Comparison of ENCODE assay signal across 22 cellular contexts in the genomic region with DNA sequence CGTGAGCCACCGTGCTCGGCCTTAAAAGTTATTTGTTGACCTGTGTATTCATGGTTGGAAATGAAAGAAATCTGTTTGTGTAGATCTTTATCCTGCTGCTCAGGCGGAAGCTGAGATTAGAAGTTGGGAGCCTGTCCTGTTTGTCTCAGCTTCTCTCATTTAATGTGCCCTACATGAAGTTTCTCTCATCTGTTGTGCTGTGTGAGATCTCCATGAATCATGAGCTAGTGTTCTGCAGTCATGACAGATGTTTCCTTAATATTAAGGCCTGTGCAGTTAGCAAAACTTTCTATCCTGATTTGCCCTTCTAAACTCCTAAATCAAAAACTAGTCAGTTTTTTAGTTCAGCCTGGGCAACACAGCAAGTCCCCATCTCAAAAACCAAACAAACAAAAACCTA. TPM values are rescaled to one million over a fixed set of nuclear protein-coding genes. Genes with fewer than 3 reads are reported as not detected.
A peak's percentile ranks its signal among the peaks of the same experiment; 100 is the strongest.
DNase-seq lines count a peak whose midpoint lies in the region; ATAC-seq and TF ChIP-seq lines count a peak whose summit lies in the region.
"Had no signal": no experiment of that assay in that cellular context is flagged by ENCODE, and none has a peak within 500 bp of the region (broad histone marks: within the 10 kb centered on the region; RNA-seq: fewer than 3 reads in every experiment).

No MANE protein-coding gene starts in this region.

- H3F3A ChIP-seq in neural progenitor cell (ENCODE audit: low read depth): peaks cover 8% of the 10 kb centered on the region

- TF ChIP-seq CTCF in esophagus muscularis mucosa (IDR thresholded peaks at IDR 0.05) (no peak), neural progenitor cell (IDR thresholded peaks at IDR 0.05) (no peak)

- intact Hi-C loops in esophagus muscularis mucosa (cut with DNase I): no loop called here

- no peak for DNase-seq in activated naive CD8-positive, alpha-beta T cell treated with anti-CD3 and anti-CD28 coated beads, Interleukin-2, amount 50 U/mL, for 24 hours
- DNase-seq in activated naive CD8-positive, alpha-beta T cell treated with anti-CD3 and anti-CD28 coated beads for 36 hours: no peak
- no peak for DNase-seq in esophagus muscularis mucosa (ENCODE audit: extremely low spot score)
- DNase-seq in neural progenitor cell (ENCODE audit: low spot score): no peak
- no peak for DNase-seq in hepatic stellate cell (ENCODE audit: low spot score)
- DNase-seq in T-helper 2 cell: no peak
- no peak for DNase-seq in retina
- DNase-seq: CD4-positive, alpha-beta T cell; DMS53; GOT3; HFFc6; MM.1S; NCI-H1048; NCI-H1694; NCI-H2029 treated with DMSO at 0.1 percent for 48 hours; NCI-H446 treated with DMSO at 0.1 percent for 48 hours; NCI-H526; NCI-H82; NK-92 treated with Interleukin-12 subunit alpha and Interleukin-12 subunit beta, amount 100 ng/mL, for 24 hours; PC-3 had no signal

- peaks cover 43% of the 10 kb centered on the region for H3K36me3 Mint-ChIP-seq in activated naive CD8-positive, alpha-beta T cell treated with anti-CD3 and anti-CD28 coated beads, Interleukin-2, amount 50 U/mL, for 24 hours (ENCODE audit: low read depth)
- H3K36me3 Mint-ChIP-seq in activated naive CD8-positive, alpha-beta T cell treated with anti-CD3 and anti-CD28 coated beads for 36 hours: peaks cover 35% of the 10 kb centered on the region
- peaks cover 20% of the 10 kb centered on the region for H3K36me3 Mint-ChIP-seq in neural progenitor cell

- no peak overlapping the region for H3K4me3 ChIP-seq in esophagus muscularis mucosa
- H3K4me3 ChIP-seq in neural progenitor cell: no peak overlapping the region
- H3K4me3 ChIP-seq: HAP-1 had no signal

- H3K79me2 ChIP-seq in neural progenitor cell (ENCODE audit: low read depth): no peaks in the 10 kb centered on the region

- H3K4me3 Mint-ChIP-seq in activated naive CD8-positive, alpha-beta T cell treated with anti-CD3 and anti-CD28 coated beads, Interleukin-2, amount 50 U/mL, for 24 hours: no peak overlapping the region
- no peak overlapping the region for H3K4me3 Mint-ChIP-seq in activated naive CD8-positive, alpha-beta T cell treated with anti-CD3 and anti-CD28 coated beads for 36 hours
- no peak overlapping the region for H3K4me3 Mint-ChIP-seq in neural progenitor cell
- H3K4me3 Mint-ChIP-seq: CD4-positive, alpha-beta T cell; HFFc6 had no signal

- peaks cover 4% of the 10 kb centered on the region for H3K9me3 Mint-ChIP-seq in activated naive CD8-positive, alpha-beta T cell treated with anti-CD3 and anti-CD28 coated beads, Interleukin-2, amount 50 U/mL, for 24 hours
- peaks cover 6% of the 10 kb centered on the region for H3K9me3 Mint-ChIP-seq in activated naive CD8-positive, alpha-beta T cell treated with anti-CD3 and anti-CD28 coated beads for 36 hours
- peaks cover 6% of the 10 kb centered on the region for H3K9me3 Mint-ChIP-seq in neural progenitor cell
- H3K9me3 Mint-ChIP-seq: CD4-positive, alpha-beta T cell had no signal

- H3K9me3 ChIP-seq in esophagus muscularis mucosa (peaks cover 0 to 8% (median 3%) of the 10 kb centered on the region in 4 donors), neural progenitor cell (ENCODE audit: low read depth) (no peaks in the 10 kb centered on the region)
- H3K9me3 ChIP-seq: HAP-1 had no signal

- peaks cover 7% of the 10 kb centered on the region for H3K4me1 Mint-ChIP-seq in activated naive CD8-positive, alpha-beta T cell treated with anti-CD3 and anti-CD28 coated beads, Interleukin-2, amount 50 U/mL, for 24 hours
- H3K4me1 Mint-ChIP-seq in activated naive CD8-positive, alpha-beta T cell treated with anti-CD3 and anti-CD28 coated beads for 36 hours: peaks cover 7% of the 10 kb centered on the region
- peaks cover 2% of the 10 kb centered on the region for H3K4me1 Mint-ChIP-seq in neural progenitor cell

- H3K27ac ChIP-seq in esophagus muscularis mucosa (replicated peaks in 1 of 4) (peak overlapping the region; percentile 35 to 65 (median 49)), neural progenitor cell (no peak overlapping the region)
- H3K27ac ChIP-seq: KMS-11 had no signal

- peaks cover 3 to 41% (median 35%) of the 10 kb centered on the region in 4 donors for H3K4me1 ChIP-seq in esophagus muscularis mucosa
- H3K4me1 ChIP-seq in neural progenitor cell: peaks cover 10% of the 10 kb centered on the region
- H3K4me1 ChIP-seq: HAP-1 had no signal

- no peak for ATAC-seq in activated naive CD8-positive, alpha-beta T cell treated with anti-CD3 and anti-CD28 coated beads, Interleukin-2, amount 50 U/mL, for 24 hours

- no peak overlapping the region for H3K4me2 ChIP-seq in neural progenitor cell
- H3K4me2 ChIP-seq: KMS-11 had no signal

- H4K20me1 ChIP-seq in neural progenitor cell (ENCODE audit: low read depth): no peaks in the 10 kb centered on the region

- WGBS in esophagus muscularis mucosa: 75% methylated on average over 4 of the region's 4 CpGs

- no peaks in the 10 kb centered on the region for H3K27me3 Mint-ChIP-seq in activated naive CD8-positive, alpha-beta T cell treated with anti-CD3 and anti-CD28 coated beads, Interleukin-2, amount 50 U/mL, for 24 hours
- H3K27me3 Mint-ChIP-seq in activated naive CD8-positive, alpha-beta T cell treated with anti-CD3 and anti-CD28 coated beads for 36 hours: no peaks in the 10 kb centered on the region
- no peaks in the 10 kb centered on the region for H3K27me3 Mint-ChIP-seq in neural progenitor cell (ENCODE audit: insufficient read depth, low read depth)
- H3K27me3 Mint-ChIP-seq: CD4-positive, alpha-beta T cell had no signal

- no peak for TF ChIP-seq EP300 in esophagus muscularis mucosa (IDR thresholded peaks at IDR 0.05)

- H3K27me3 ChIP-seq in esophagus muscularis mucosa: no peaks in the 10 kb centered on the region
- no peaks in the 10 kb centered on the region for H3K27me3 ChIP-seq in neural progenitor cell

- H3K9ac ChIP-seq in neural progenitor cell: no peak overlapping the region
- H3K9ac ChIP-seq: KMS-11 had no signal

- TF ChIP-seq POLR2A in esophagus muscularis mucosa (IDR thresholded peaks at IDR 0.05; ENCODE audit: low read depth): no peak

- H3K27ac Mint-ChIP-seq in activated naive CD8-positive, alpha-beta T cell treated with anti-CD3 and anti-CD28 coated beads, Interleukin-2, amount 50 U/mL, for 24 hours: peak overlapping the region; percentile 5
- H3K27ac Mint-ChIP-seq in activated naive CD8-positive, alpha-beta T cell treated with anti-CD3 and anti-CD28 coated beads for 36 hours: no peak overlapping the region
- peak overlapping the region; percentile 34 for H3K27ac Mint-ChIP-seq in neural progenitor cell
- H3K27ac Mint-ChIP-seq: CD4-positive, alpha-beta T cell; HFFc6 had no signal

- H3K36me3 ChIP-seq in esophagus muscularis mucosa (peaks cover 0 to 27% (median 14%) of the 10 kb centered on the region in 4 donors), neural progenitor cell (no peaks in the 10 kb centered on the region)

- H2AFZ ChIP-seq in neural progenitor cell (replicated peaks): no peak overlapping the region

RNA-seq across cellular contexts. Expression of gene FAM78A, which starts 59.5 kb away (rescaled TPM):
- 10 to 100 TPM; 36.1 to 37.4 TPM for total RNA-seq in activated naive CD8-positive, alpha-beta T cell treated with anti-CD3 and anti-CD28 coated beads for 36 hours
- total RNA-seq in esophagus muscularis mucosa (1 to 10 TPM; 1.7 to 4.0 (median 3.3) TPM), neural progenitor cell (ENCODE audit: low replicate concordance) (0.32 and 1.5 TPM in 2 replicates)

Comparison
In these comparisons a context has a peak if more than half of its experiments do, and no peak if none do; other contexts are left out.
1. RNA of gene FAM78A, which starts 59.5 kb away (total RNA-seq): 36.1 to 37.4 TPM in activated naive CD8-positive, alpha-beta T cell treated with anti-CD3 and anti-CD28 coated beads for 36 hours; 1.7 to 4.0 TPM in esophagus muscularis mucosa and 0.32 to 1.5 TPM in neural progenitor cell; every median in the first group is over 4 times any median in the second.